6 cellular contexts compared by ENCODE assay signal in the genomic region with DNA sequence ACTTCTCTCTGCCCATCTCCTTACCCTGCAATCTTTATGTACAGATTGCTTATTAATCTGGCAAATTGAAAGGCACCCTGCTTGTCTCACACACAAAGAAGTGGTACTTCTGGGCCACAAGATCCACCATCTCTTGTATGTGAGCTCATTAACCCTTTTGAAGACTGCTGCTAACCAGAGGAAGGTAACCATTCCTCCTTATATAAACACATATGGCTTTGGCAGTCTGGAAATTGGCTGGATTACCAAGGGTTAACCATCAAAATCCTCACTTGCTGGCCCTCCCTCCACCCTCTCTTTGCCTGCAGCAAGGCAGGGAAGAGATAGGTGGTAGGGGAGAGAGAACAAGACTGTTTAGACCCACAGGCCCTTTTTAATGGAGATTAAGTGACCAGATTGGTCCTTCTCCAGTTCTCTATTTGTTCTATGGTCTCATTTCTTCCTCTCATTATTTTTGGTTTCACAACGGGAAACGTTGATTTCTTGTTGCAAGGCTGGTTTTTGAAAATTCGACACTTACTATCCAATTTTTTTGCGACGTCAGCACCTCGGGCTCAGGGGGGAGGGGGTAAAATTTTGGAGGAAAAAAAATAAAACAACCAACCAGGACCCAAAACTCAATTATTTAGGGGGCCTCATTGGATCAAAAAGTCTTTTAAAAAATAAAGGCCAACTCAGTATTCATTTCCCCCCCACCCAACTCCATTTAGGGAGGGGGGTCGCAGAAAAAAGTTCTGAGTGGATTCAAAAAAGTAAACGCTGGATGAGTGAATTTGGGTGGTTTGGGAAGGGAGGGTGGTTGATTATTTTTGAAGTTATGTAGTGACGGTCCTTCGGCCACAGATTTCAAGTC. TPM values are rescaled to one million over a fixed set of nuclear protein-coding genes. Genes with fewer than 3 reads are reported as not detected.
DNase-seq lines count a peak whose midpoint lies in the region; ATAC-seq, FAIRE-seq and TF ChIP-seq lines count a peak whose summit lies in the region.

No MANE protein-coding gene starts in this region.

- no peak for FAIRE-seq in astrocyte (lab: Jason Lieb, UNC)

- H2AFZ ChIP-seq in astrocyte (ENCODE audit: low read depth, low read length) = no peak overlapping the region

- H3K27me3 Mint-ChIP-seq in astrocyte (ENCODE audit: low read depth, unreplicated experiment) (no peaks in the 10 kb centered on the region), mesothelial cell of epicardium (ENCODE audit: low read depth) (no peaks in the 10 kb centered on the region)

- H3K4me3 Mint-ChIP-seq in astrocyte (ENCODE audit: unreplicated experiment) (peak overlapping the region; percentile 99), mesothelial cell of epicardium (peak overlapping the region; percentile 93)

- no peaks in the 10 kb centered on the region for H3K9me3 ChIP-seq in astrocyte (ENCODE audit: insufficient read depth, low read depth, low read length)

- peak overlapping the region; percentile 100 for H3K9ac ChIP-seq in astrocyte (ENCODE audit: low read length)

- DNase-seq in DMS79 (lab: John Stamatoyannopoulos, UW) (peak; percentile 67), NCI-H2196 (lab: John Stamatoyannopoulos, UW; ENCODE audit: unreplicated experiment) (peak; percentile 26), astrocyte (ENCODE audit: low read depth) (no peak), mesothelial cell of epicardium (ENCODE audit: low spot score in 2 of 2, unreplicated experiment in 2 of 2) (no peak)

- TF ChIP-seq CTCF in astrocyte (IDR thresholded peaks at IDR 0.05; ENCODE audit: insufficient read depth, low read depth, low read length) = no peak
- TF ChIP-seq CTCF in mesothelial cell of epicardium (IDR thresholded peaks at IDR 0.05; ENCODE audit: unreplicated experiment) = no peak

- H3K36me3 Mint-ChIP-seq in astrocyte (ENCODE audit: low read depth, unreplicated experiment) (peaks cover 20% of the 10 kb centered on the region), mesothelial cell of epicardium (peaks cover 19% of the 10 kb centered on the region)

- no peaks in the 10 kb centered on the region for H3K27me3 ChIP-seq in astrocyte (ENCODE audit: insufficient read depth, low read length)

- H3K36me3 ChIP-seq in astrocyte (ENCODE audit: insufficient read depth, low read length) = peaks cover 18% of the 10 kb centered on the region

- peaks cover 35% of the 10 kb centered on the region for H3K4me1 ChIP-seq in astrocyte (ENCODE audit: insufficient read depth, low read length)

- H3K27ac ChIP-seq in astrocyte (ENCODE audit: low read depth, low read length) = peak overlapping the region; percentile 100

- H3K27ac Mint-ChIP-seq in astrocyte (ENCODE audit: unreplicated experiment) (peak overlapping the region; percentile 100), mesothelial cell of epicardium (peak overlapping the region; percentile 100)

- peaks cover 3% of the 10 kb centered on the region for H3K9me3 Mint-ChIP-seq in astrocyte (ENCODE audit: unreplicated experiment)
- H3K9me3 Mint-ChIP-seq in mesothelial cell of epicardium = no peaks in the 10 kb centered on the region

- H3K4me1 Mint-ChIP-seq in astrocyte (ENCODE audit: low read depth, unreplicated experiment) (peaks cover 39% of the 10 kb centered on the region), mesothelial cell of epicardium (peaks cover 58% of the 10 kb centered on the region)

- peak overlapping the region; percentile 99 for H3K4me2 ChIP-seq in astrocyte (ENCODE audit: low read length)

- H3K4me3 ChIP-seq in astrocyte (ENCODE audit: insufficient read depth, low read depth, low read length) = peak overlapping the region; percentile 100

- H3K79me2 ChIP-seq in astrocyte (ENCODE audit: insufficient read depth, low read length) = peaks cover 55% of the 10 kb centered on the region

- ATAC-seq in GM19467 (IDR thresholded peaks at IDR 0.05; ENCODE audit: unreplicated experiment) = no peak
- ATAC-seq in GM21825 (IDR thresholded peaks at IDR 0.05; ENCODE audit: unreplicated experiment) = no peak

- peaks cover 47% of the 10 kb centered on the region for H4K20me1 ChIP-seq in astrocyte (ENCODE audit: insufficient read depth, low read length)

RNA-seq across cellular contexts. Expression of a gene that starts 0.9 kb away (rescaled TPM):
- 64.6 and 69.1 TPM in 2 replicates for total RNA-seq in astrocyte
- 107 to 120 TPM (median 117 TPM) in 3 replicates for total RNA-seq in mesothelial cell of epicardium

RNA-seq across cellular contexts. Expression of a gene that starts 1.5 kb away (rescaled TPM):
- total RNA-seq in astrocyte (28.0 and 29.3 TPM in 2 replicates), mesothelial cell of epicardium (29.8 to 33.5 TPM (median 30.2 TPM) in 3 replicates)

RNA-seq across cellular contexts. Expression of a gene that starts 10.5 kb away (rescaled TPM):
- total RNA-seq in astrocyte (15.7 and 16.6 TPM in 2 replicates), mesothelial cell of epicardium (51.0 to 57.0 TPM (median 51.2 TPM) in 3 replicates)

RNA-seq across cellular contexts. Expression of a gene that starts 30.7 kb away (rescaled TPM):
- total RNA-seq in astrocyte (12.0 and 12.7 TPM in 2 replicates), mesothelial cell of epicardium (12.0 to 15.8 TPM (median 15.0 TPM) in 3 replicates)

RNA-seq across cellular contexts. Expression of a gene that starts 44.9 kb away (rescaled TPM):
- total RNA-seq in astrocyte (58.1 and 60.3 TPM in 2 replicates), mesothelial cell of epicardium (71.4 to 73.6 TPM (median 71.5 TPM) in 3 replicates)

Comparison
In these comparisons a context has a peak if more than half of its experiments do, and no peak if none do; other contexts are left out.
1. DNase-seq: peak in DMS79 (single experiment) and NCI-H2196 (single experiment); none in astrocyte (single experiment) and mesothelial cell of epicardium (0 of 2).